8 cellular contexts compared by ENCODE assay signal in genomic region chr12:56468216-56469006, GRCh38. TPM values are rescaled to one million over a fixed set of nuclear protein-coding genes. Genes with fewer than 3 reads are reported as not detected.
DNase-seq lines count a peak whose midpoint lies in the region; ATAC-seq, FAIRE-seq and TF ChIP-seq lines count a peak whose summit lies in the region.

TSS of gene SPRYD4 (plus strand) at chr12:56468578. CDS start at chr12:56468592, 14 bp downstream.

- intact Hi-C loops in adrenal gland (cut with DNase I) (loop anchor here in 1 of 2 donors (10.0 kb wide), 1 partner anchor 144 kb away; no protein-coding TSS in a partner anchor), left ventricle myocardium inferior (cut with micrococcal nuclease) (loop anchor here (10.0 kb wide), 1 partner anchor 114 kb away; no protein-coding TSS in a partner anchor), psoas muscle (cut with DNase I) (loop anchor here (5.0 to 10.0 kb wide), 4 partner anchors 134 to 344 kb away; partner anchors contain the start of genes ESYT1 (in 2 of the 2), IL23A (in 1 of the 2) and PAN2 (in 1 of the 2))

- WGBS in adrenal gland, 4 donors, result 0 to 1% (median 0%) methylated on average over 39 to 43 of the region's 43 CpGs
- 0% methylated on average over 43 of the region's 43 CpGs for WGBS in psoas muscle, 3 donors

- H3K4me1 ChIP-seq in adrenal gland (replicated peaks in 1 of 2) (peaks cover 8 to 25% of the 10 kb centered on the region in 2 donors), left ventricle myocardium inferior (peaks cover 21% of the 10 kb centered on the region), psoas muscle (peaks cover 7% of the 10 kb centered on the region)

- H3K9me3 ChIP-seq in adrenal gland (replicated peaks in 1 of 3) (no peaks in the 10 kb centered on the region), left ventricle myocardium inferior (replicated peaks) (no peaks in the 10 kb centered on the region), psoas muscle (no peaks in the 10 kb centered on the region)

- TF ChIP-seq CTCF in adrenal gland (IDR thresholded peaks at IDR 0.05) (peak in 1 of 6 experiments; percentile 26), left ventricle myocardium inferior (IDR thresholded peaks at IDR 0.05; ENCODE audit: borderline replicate concordance) (peak; percentile 29), psoas muscle (IDR thresholded peaks at IDR 0.05) (peak; percentile 11)

- peak within 1 kb of the TSS; percentile 81 to 95 (median 92) for H3K27ac ChIP-seq in adrenal gland
- peak within 1 kb of the TSS; percentile 92 for H3K27ac ChIP-seq in left ventricle myocardium inferior (replicated peaks)
- peak within 1 kb of the TSS; percentile 90 for H3K27ac ChIP-seq in psoas muscle

- H3K27me3 ChIP-seq in adrenal gland (no peaks in the 10 kb centered on the region), left ventricle myocardium inferior (ENCODE audit: low read depth) (no peaks in the 10 kb centered on the region), psoas muscle (ENCODE audit: insufficient read depth in 3 of 3, low read length in 2 of 3) (no peaks in the 10 kb centered on the region)

- H3K36me3 ChIP-seq in adrenal gland (replicated peaks in 1 of 2), result peaks cover 0 to 3% of the 10 kb centered on the region in 2 donors
- no peaks in the 10 kb centered on the region for H3K36me3 ChIP-seq in left ventricle myocardium inferior
- H3K36me3 ChIP-seq in psoas muscle (ENCODE audit: insufficient read depth in 1 of 2, low read depth in 1 of 2), result peaks cover 0 to 11% of the 10 kb centered on the region in 2 donors

- DNase-seq in GM12891 (ENCODE audit: insufficient read length, low spot score) (peak; percentile 84), NCI-H1436 (lab: John Stamatoyannopoulos, UW) (peak; percentile 91), SW480 (ENCODE audit: low spot score) (peak; percentile 93), adrenal gland (peak; percentile 93 to 96 (median 94)), left ventricle myocardium inferior (peak; percentile 93), psoas muscle (peak; percentile 93 to 97), urothelium cell line (ENCODE audit: low spot score) (peak; percentile 96)

- TF ChIP-seq POLR2A in GM12891 (IDR thresholded peaks at IDR 0.05; ENCODE audit: low read depth, low read length) (peak; percentile 95), adrenal gland (IDR thresholded peaks at IDR 0.05) (peak; percentile 72 to 88)

- ATAC-seq in HG02840 (IDR thresholded peaks at IDR 0.05; ENCODE audit: low FRiP score, unreplicated experiment) (peak; percentile 86), psoas muscle (peak; percentile 97 to 98 (median 98))

- FAIRE-seq in GM12891 (lab: Jason Lieb, UNC), result peak; percentile 94
- no peak for FAIRE-seq in urothelium cell line (lab: Jason Lieb, UNC)

- H3K4me3 ChIP-seq in adrenal gland (peak within 1 kb of the TSS; percentile 20 to 87 (median 44)), left ventricle myocardium inferior (peak within 1 kb of the TSS; percentile 85), psoas muscle (peak within 1 kb of the TSS; percentile 81)

TF ChIP-seq in GM12891, 5 proteins besides CTCF, POLR2A, EP300 and RAD21:
- peak; percentile 93 for TF ChIP-seq POLR2AphosphoS5 (IDR thresholded peaks at IDR 0.05; ENCODE audit: low read depth, low read length)
- TF ChIP-seq PAX5 (IDR thresholded peaks at IDR 0.05; ENCODE audit: insufficient read depth, low read length, severe bottlenecking), result peak; percentile 41
- peak; percentile 72 for TF ChIP-seq SPI1 (IDR thresholded peaks at IDR 0.05; ENCODE audit: low read depth, low read length)
- TF ChIP-seq TAF1 (IDR thresholded peaks at IDR 0.05; ENCODE audit: low read depth, low read length), result peak; percentile 95
- TF ChIP-seq POU2F2 (IDR thresholded peaks at IDR 0.05; ENCODE audit: low read depth, low read length), result peak; percentile 83

RNA-seq across cellular contexts. Expression of gene SPRYD4, which starts in this region (rescaled TPM):
- polyA plus RNA-seq in GM12891 (2012; ENCODE audit: low read depth, missing spikeins), result 1.8 TPM
- 1 to 10 TPM; 2.8 to 6.2 (median 5.2) TPM for total RNA-seq in adrenal gland
- 1 to 10 TPM; 2.5 to 5.6 (median 3.2) TPM for polyA plus RNA-seq in adrenal gland
- 3.6 TPM for total RNA-seq in left ventricle myocardium inferior
- total RNA-seq in psoas muscle, result 1 to 10 TPM; 2.8 to 4.4 (median 3.7) TPM
- polyA plus RNA-seq in psoas muscle, result 1 to 10 TPM; 1.7 to 4.6 (median 2.7) TPM

Comparison
In these comparisons a context has a peak if more than half of its experiments do, and no peak if none do; other contexts are left out.
1. Peak in every context shown above with its lines: DNase-seq, ATAC-seq, H3K4me3 ChIP-seq and H3K27ac ChIP-seq.